39 cellular contexts compared by ENCODE assay signal in genomic region chr6:95293257-95293656, GRCh38.
"Had no signal": no experiment of that assay in that cellular context is flagged by ENCODE, and none has a peak within 500 bp of the region (broad histone marks: within the 10 kb centered on the region; RNA-seq: fewer than 3 reads in every experiment).

No MANE protein-coding gene starts in this region.

- H3K4me3 ChIP-seq: adrenal gland, ascending aorta, body of pancreas, breast epithelium, cardiac muscle cell had no signal

- DNase-seq: activated effector memory CD4-positive, alpha-beta T cell treated with anti-CD3 and anti-CD28 coated beads, Interleukin-2, amount 50 U/mL, for 16 hours; activated effector memory CD4-positive, alpha-beta T cell treated with Interleukin-2 at 50 U/mL for 16 hours; activated gamma-delta T cell; activated gamma-delta T cell treated with Interleukin-2 at 50 U/mL for 16 hours; activated naive CD4-positive, alpha-beta T cell; activated naive CD4-positive, alpha-beta T cell treated with anti-CD3 and anti-CD28 coated beads, Interleukin-2, amount 10 ng/mL, durations not matched to agents 7 days and 5 days; activated naive CD4-positive, alpha-beta T cell treated with anti-CD3 and anti-CD28 coated beads, Interleukin-2, amount 50 U/mL, for 16 hours; activated naive CD4-positive, alpha-beta T cell treated with Interleukin-2 at 50 U/mL for 16 hours; activated naive CD8-positive, alpha-beta T cell treated with anti-CD3 and anti-CD28 coated beads for 36 hours; activated naive CD8-positive, alpha-beta T cell treated with anti-CD3 and anti-CD28 coated beads, Interleukin-2, amount 10 ng/mL, durations not matched to agents 7 days and 5 days; activated naive CD8-positive, alpha-beta T cell treated with anti-CD3 and anti-CD28 coated beads, Interleukin-2, amount 50 U/mL, for 24 hours; activated T-cell treated with anti-CD3 and anti-CD28 coated beads, Interleukin-2, amount 50 U/mL, for 1 hour; activated T-cell treated with anti-CD3 and anti-CD28 coated beads, Interleukin-2, amount 50 U/mL, for 24 hours; activated T-cell treated with anti-CD3 and anti-CD28 coated beads, Interleukin-2, amount 50 U/mL, for 4 hours; activated T-cell treated with anti-CD3 and anti-CD28 coated beads, Interleukin-2, amount 50 U/mL, for 48 hours; activated T-cell treated with anti-CD3 and anti-CD28 coated beads, Interleukin-2, amount 50 U/mL, for 72 hours; adrenal gland; amniotic stem cell; amygdala; anterior cingulate cortex; aorta; body of pancreas; brain microvascular endothelial cell; caudate nucleus; central memory CD4-positive, alpha-beta T cell; cerebellar nuclear complex had no signal

- H3K4me1 ChIP-seq: adrenal gland, ascending aorta, body of pancreas, breast epithelium had no signal

- FAIRE-seq: astrocyte, bronchial epithelial cell had no signal

- H3K27me3 ChIP-seq: adrenal gland, ascending aorta, body of pancreas, brain microvascular endothelial cell, breast epithelium, cardiac muscle cell had no signal

- ATAC-seq: activated naive CD4-positive, alpha-beta T cell treated with anti-CD3 and anti-CD28 coated beads, Interleukin-2, amount 50 U/mL, for 72 hours; activated naive CD8-positive, alpha-beta T cell treated with anti-CD3 and anti-CD28 coated beads, Interleukin-2, amount 50 U/mL, for 24 hours; activated T-cell treated with anti-CD3 and anti-CD28 coated beads, Interleukin-2, amount 50 U/mL, for 4 hours; activated T-cell treated with anti-CD3 and anti-CD28 coated beads, Interleukin-2, amount 50 U/mL, for 72 hours; activated T-helper 17 cell treated with anti-CD3 and anti-CD28 coated beads, Interleukin-2, amount 50 U/mL, for 72 hours; body of pancreas had no signal

- H3K36me3 ChIP-seq: adrenal gland, ascending aorta, brain microvascular endothelial cell, breast epithelium, cardiac muscle cell had no signal

- H3K4me3 Mint-ChIP-seq: activated naive CD4-positive, alpha-beta T cell treated with anti-CD3 and anti-CD28 coated beads, Interleukin-2, amount 10 ng/mL, durations not matched to agents 7 days and 5 days; activated naive CD4-positive, alpha-beta T cell treated with anti-CD3 and anti-CD28 coated beads, Interleukin-2, amount 50 U/mL, for 24 hours; activated naive CD8-positive, alpha-beta T cell; activated naive CD8-positive, alpha-beta T cell treated with anti-CD3 and anti-CD28 coated beads for 36 hours; activated naive CD8-positive, alpha-beta T cell treated with anti-CD3 and anti-CD28 coated beads, Interleukin-2, amount 10 ng/mL, durations not matched to agents 7 days and 5 days; activated naive CD8-positive, alpha-beta T cell treated with anti-CD3 and anti-CD28 coated beads, Interleukin-2, amount 50 U/mL, for 24 hours; activated T-cell treated with anti-CD3 and anti-CD28 coated beads, Interleukin-2, amount 50 U/mL, for 24 hours; activated T-cell treated with anti-CD3 and anti-CD28 coated beads, Interleukin-2, amount 50 U/mL, for 4 hours; activated T-cell treated with anti-CD3 and anti-CD28 coated beads, Interleukin-2, amount 50 U/mL, for 72 hours; activated T-helper 1 cell treated with anti-CD3 and anti-CD28 coated beads, Interleukin-12 subunit alpha, Interleukin-12 subunit beta, Interleukin-2, Interleukin-4 antibody, amounts not matched to agents 30 ng/mL and 10 ng/mL and 1 ng/mL, durations not matched to agents 14 hours and 24 hours and 36 hours; activated T-helper 17 cell treated with anti-CD3 and anti-CD28 coated beads, Interleukin-2, amount 50 U/mL, for 72 hours; brain; central memory CD8-positive, alpha-beta T cell had no signal

- H3K27ac ChIP-seq: adrenal gland, ascending aorta, body of pancreas, brain microvascular endothelial cell, breast epithelium, cardiac muscle cell had no signal

- H3K9me3 ChIP-seq: adrenal gland, ascending aorta, body of pancreas, breast epithelium had no signal

- H3K9me3 Mint-ChIP-seq: activated naive CD4-positive, alpha-beta T cell treated with anti-CD3 and anti-CD28 coated beads, Interleukin-2, amount 10 ng/mL, durations not matched to agents 7 days and 5 days; activated naive CD4-positive, alpha-beta T cell treated with anti-CD3 and anti-CD28 coated beads, Interleukin-2, amount 50 U/mL, for 24 hours; activated naive CD8-positive, alpha-beta T cell treated with anti-CD3 and anti-CD28 coated beads for 36 hours; activated naive CD8-positive, alpha-beta T cell treated with anti-CD3 and anti-CD28 coated beads, Interleukin-2, amount 10 ng/mL, durations not matched to agents 7 days and 5 days; activated T-cell treated with anti-CD3 and anti-CD28 coated beads, Interleukin-2, amount 50 U/mL, for 24 hours; activated T-cell treated with anti-CD3 and anti-CD28 coated beads, Interleukin-2, amount 50 U/mL, for 4 hours; activated T-helper 1 cell treated with anti-CD3 and anti-CD28 coated beads, Interleukin-12 subunit alpha, Interleukin-12 subunit beta, Interleukin-2, Interleukin-4 antibody, amounts not matched to agents 30 ng/mL and 10 ng/mL and 1 ng/mL, durations not matched to agents 14 hours and 24 hours and 36 hours; activated T-helper 17 cell treated with anti-CD3 and anti-CD28 coated beads, Interleukin-2, amount 50 U/mL, for 72 hours; activated T-helper 2 cell treated with anti-CD3 and anti-CD28 coated beads, Interferon-gamma antibody, Interleukin-2, Interleukin-4, amounts not matched to agents 10 μg/mL and 5 μg/mL and 100 μg/mL, durations not matched to agents 14 hours and 24 hours and 36 hours; brain had no signal

- H3K27me3 Mint-ChIP-seq: activated naive CD4-positive, alpha-beta T cell treated with anti-CD3 and anti-CD28 coated beads, Interleukin-2, amount 10 ng/mL, durations not matched to agents 7 days and 5 days; activated naive CD4-positive, alpha-beta T cell treated with anti-CD3 and anti-CD28 coated beads, Interleukin-2, amount 50 U/mL, for 24 hours; activated naive CD8-positive, alpha-beta T cell; activated naive CD8-positive, alpha-beta T cell treated with anti-CD3 and anti-CD28 coated beads for 36 hours; activated naive CD8-positive, alpha-beta T cell treated with anti-CD3 and anti-CD28 coated beads, Interleukin-2, amount 10 ng/mL, durations not matched to agents 7 days and 5 days; activated naive CD8-positive, alpha-beta T cell treated with anti-CD3 and anti-CD28 coated beads, Interleukin-2, amount 50 U/mL, for 24 hours; activated T-cell treated with anti-CD3 and anti-CD28 coated beads, Interleukin-2, amount 50 U/mL, for 24 hours; brain; central memory CD8-positive, alpha-beta T cell had no signal

- H3K27ac Mint-ChIP-seq: activated naive CD4-positive, alpha-beta T cell treated with anti-CD3 and anti-CD28 coated beads, Interleukin-2, amount 10 ng/mL, durations not matched to agents 7 days and 5 days; activated naive CD4-positive, alpha-beta T cell treated with anti-CD3 and anti-CD28 coated beads, Interleukin-2, amount 50 U/mL, for 24 hours; activated naive CD4-positive, alpha-beta T cell treated with anti-CD3 and anti-CD28 coated beads, Interleukin-2, amount 50 U/mL, for 72 hours; activated naive CD8-positive, alpha-beta T cell; activated naive CD8-positive, alpha-beta T cell treated with anti-CD3 and anti-CD28 coated beads for 36 hours; activated naive CD8-positive, alpha-beta T cell treated with anti-CD3 and anti-CD28 coated beads, Interleukin-2, amount 10 ng/mL, durations not matched to agents 7 days and 5 days; activated naive CD8-positive, alpha-beta T cell treated with anti-CD3 and anti-CD28 coated beads, Interleukin-2, amount 50 U/mL, for 24 hours; activated T-cell treated with anti-CD3 and anti-CD28 coated beads, Interleukin-2, amount 50 U/mL, for 24 hours; activated T-cell treated with anti-CD3 and anti-CD28 coated beads, Interleukin-2, amount 50 U/mL, for 72 hours; activated T-helper 1 cell treated with anti-CD3 and anti-CD28 coated beads, Interleukin-12 subunit alpha, Interleukin-12 subunit beta, Interleukin-2, Interleukin-4 antibody, amounts not matched to agents 30 ng/mL and 10 ng/mL and 1 ng/mL, durations not matched to agents 14 hours and 24 hours and 36 hours; activated T-helper 17 cell treated with anti-CD3 and anti-CD28 coated beads, Interleukin-2, amount 50 U/mL, for 72 hours; activated T-helper 2 cell treated with anti-CD3 and anti-CD28 coated beads, Interferon-gamma antibody, Interleukin-2, Interleukin-4, amounts not matched to agents 10 μg/mL and 5 μg/mL and 100 μg/mL, durations not matched to agents 14 hours and 24 hours and 36 hours; brain had no signal

- H3K36me3 Mint-ChIP-seq: activated naive CD4-positive, alpha-beta T cell treated with anti-CD3 and anti-CD28 coated beads, Interleukin-2, amount 10 ng/mL, durations not matched to agents 7 days and 5 days; activated naive CD4-positive, alpha-beta T cell treated with anti-CD3 and anti-CD28 coated beads, Interleukin-2, amount 50 U/mL, for 24 hours; activated naive CD4-positive, alpha-beta T cell treated with anti-CD3 and anti-CD28 coated beads, Interleukin-2, amount 50 U/mL, for 72 hours; activated naive CD8-positive, alpha-beta T cell; activated naive CD8-positive, alpha-beta T cell treated with anti-CD3 and anti-CD28 coated beads for 36 hours; activated naive CD8-positive, alpha-beta T cell treated with anti-CD3 and anti-CD28 coated beads, Interleukin-2, amount 10 ng/mL, durations not matched to agents 7 days and 5 days; brain had no signal

- H3K4me1 Mint-ChIP-seq: activated naive CD4-positive, alpha-beta T cell treated with anti-CD3 and anti-CD28 coated beads, Interleukin-2, amount 10 ng/mL, durations not matched to agents 7 days and 5 days; activated naive CD4-positive, alpha-beta T cell treated with anti-CD3 and anti-CD28 coated beads, Interleukin-2, amount 50 U/mL, for 24 hours; activated naive CD8-positive, alpha-beta T cell treated with anti-CD3 and anti-CD28 coated beads for 36 hours; activated naive CD8-positive, alpha-beta T cell treated with anti-CD3 and anti-CD28 coated beads, Interleukin-2, amount 10 ng/mL, durations not matched to agents 7 days and 5 days; activated naive CD8-positive, alpha-beta T cell treated with anti-CD3 and anti-CD28 coated beads, Interleukin-2, amount 50 U/mL, for 24 hours; activated T-helper 17 cell treated with anti-CD3 and anti-CD28 coated beads, Interleukin-2, amount 50 U/mL, for 72 hours; brain; central memory CD8-positive, alpha-beta T cell had no signal
